In the genomic region with DNA sequence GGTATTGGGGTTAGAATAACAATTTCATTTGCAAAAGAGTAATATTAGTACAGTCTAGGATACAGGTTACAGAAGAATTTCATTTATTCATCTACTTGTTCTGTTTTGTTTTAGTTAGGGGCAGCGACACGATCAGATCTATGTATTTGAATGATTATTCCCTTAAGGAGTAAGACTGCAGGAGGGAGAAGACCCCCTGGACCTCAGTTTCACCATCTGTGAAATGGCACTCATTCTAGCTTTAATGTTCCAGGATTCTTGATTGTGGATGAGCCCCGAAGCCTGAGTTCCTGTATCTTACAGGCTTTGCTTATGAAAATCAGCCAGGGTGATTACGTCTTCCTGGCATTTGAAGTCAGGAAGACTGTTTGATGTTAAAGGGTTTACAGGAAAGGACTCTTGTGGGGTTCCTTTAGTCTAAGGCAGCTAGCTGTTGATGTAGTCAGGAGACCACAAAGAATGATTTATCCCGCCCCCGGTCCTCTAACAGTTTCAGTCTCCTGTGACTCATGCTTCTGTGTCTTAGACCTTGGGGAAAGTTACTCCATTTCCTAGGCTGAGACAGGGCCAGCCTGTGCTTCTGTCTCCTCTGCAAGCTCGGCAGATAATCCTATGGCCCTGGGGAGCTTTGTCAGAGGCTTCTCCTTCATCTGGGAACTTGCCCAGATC, we compare ENCODE assay signal across 8 cellular contexts. TPM values are rescaled to one million over a fixed set of nuclear protein-coding genes. Genes with fewer than 3 reads are reported as not detected.
DNase-seq lines count a peak whose midpoint lies in the region; ATAC-seq, FAIRE-seq and TF ChIP-seq lines count a peak whose summit lies in the region.

No MANE protein-coding gene starts in this region.

- ATAC-seq in GM18867 (IDR thresholded peaks at IDR 0.05; ENCODE audit: unreplicated experiment) (peak; percentile 91), HG02973 (IDR thresholded peaks at IDR 0.05; ENCODE audit: unreplicated experiment) (peak; percentile 98), heart right ventricle (peak; percentile 39 to 95 (median 88))

- H3K36me3 ChIP-seq in heart right ventricle = peaks cover 0 to 12% (median 0%) of the 10 kb centered on the region in 9 donors

- TF ChIP-seq CTCF in heart right ventricle (IDR thresholded peaks at IDR 0.05) = no peak

- H3K27me3 ChIP-seq in heart right ventricle = no peaks in the 10 kb centered on the region

- no peak for FAIRE-seq in frontal cortex (lab: Jason Lieb, UNC)

- intact Hi-C loops in heart right ventricle (cut with DNase I) = no loop called here

- peak overlapping the region in 7 of 10 donors; percentile 26 to 76 (median 47) for H3K27ac ChIP-seq in heart right ventricle

- WGBS in heart right ventricle, 2 donors = 50 to 53% methylated on average over 7 of the region's 7 CpGs

- H3K9me3 ChIP-seq in heart right ventricle = peaks cover 0 to 3% (median 0%) of the 10 kb centered on the region in 11 donors

- peak overlapping the region in 3 of 10 donors; percentile 3 to 29 (median 4) for H3K4me3 ChIP-seq in heart right ventricle

- peak; percentile 94 for DNase-seq in RKO (ENCODE audit: low spot score)
- peak; percentile 85 for DNase-seq in activated effector memory CD4-positive, alpha-beta T cell treated with anti-CD3 and anti-CD28 coated beads, Interleukin-2, amount 50 U/mL, for 16 hours
- DNase-seq in heart right ventricle = peak in 1 of 2 donors; percentile 46
- peak; percentile 52 for DNase-seq in stimulated activated CD4-positive, alpha-beta T cell treated with anti-CD3 and anti-CD28 coated beads, Interleukin-12 subunit alpha, Interleukin-12 subunit beta, amount 100 ng/mL, for 4 hours
- no peak for DNase-seq in frontal cortex (ENCODE audit: low spot score in 2 of 2)
- no peak for DNase-seq in NCI-H1436 (lab: John Stamatoyannopoulos, UW)

- H3K4me1 ChIP-seq in heart right ventricle = peaks cover 0 to 79% (median 52%) of the 10 kb centered on the region in 9 donors

RNA-seq across cellular contexts. Expression of a gene that starts 11.5 kb away (rescaled TPM):
- total RNA-seq in heart right ventricle (10 to 100 TPM in 6 of 10 donors, 1 to 10 TPM in 4; 7.1 to 24.2 (median 10.9) TPM), frontal cortex (2.4 TPM)
- 10 to 100 TPM; 18.8 to 41.5 TPM for polyA plus RNA-seq in heart right ventricle

RNA-seq across cellular contexts. Expression of a gene that starts 31.3 kb away (rescaled TPM):
- 10 to 100 TPM; 42.9 to 68.3 (median 58.2) TPM for total RNA-seq in heart right ventricle
- 10 to 100 TPM; 20.0 TPM for polyA plus RNA-seq in heart right ventricle
- 88.9 TPM for total RNA-seq in frontal cortex

RNA-seq across cellular contexts. Expression of a gene that starts 56.2 kb away (rescaled TPM):
- not detected for total RNA-seq in heart right ventricle
- under 1 TPM in 1 of 2 donors, not detected in 1; 0.06 TPM for polyA plus RNA-seq in heart right ventricle
- not detected for total RNA-seq in frontal cortex

Comparison
In these comparisons a context has a peak if more than half of its experiments do, and no peak if none do; other contexts are left out.
1. DNase-seq: peak in RKO (single experiment), activated effector memory CD4-positive, alpha-beta T cell treated with anti-CD3 and anti-CD28 coated beads, Interleukin-2, amount 50 U/mL, for 16 hours (single experiment) and stimulated activated CD4-positive, alpha-beta T cell treated with anti-CD3 and anti-CD28 coated beads, Interleukin-12 subunit alpha, Interleukin-12 subunit beta, amount 100 ng/mL, for 4 hours (single experiment); none in frontal cortex (0 of 2) and NCI-H1436 (single experiment).
2. Peak in every context shown above with its lines, with median percentiles within 50 percentile points of each other: ATAC-seq.